ENCODE assay signal across 39 cellular contexts in genomic region chr13:61873717-61874116, GRCh38.
"Had no signal": no experiment of that assay in that cellular context is flagged by ENCODE, and none has a peak within 500 bp of the region (broad histone marks: within the 10 kb centered on the region; RNA-seq: fewer than 3 reads in every experiment).

No MANE protein-coding gene starts in this region.

- H3K27ac Mint-ChIP-seq: activated naive CD4-positive, alpha-beta T cell treated with anti-CD3 and anti-CD28 coated beads for 36 hours; activated naive CD4-positive, alpha-beta T cell treated with anti-CD3 and anti-CD28 coated beads, Interleukin-2, amount 10 ng/mL, durations not matched to agents 7 days and 5 days; activated naive CD4-positive, alpha-beta T cell treated with anti-CD3 and anti-CD28 coated beads, Interleukin-2, amount 50 U/mL, for 24 hours; activated naive CD4-positive, alpha-beta T cell treated with anti-CD3 and anti-CD28 coated beads, Interleukin-2, amount 50 U/mL, for 72 hours; activated naive CD8-positive, alpha-beta T cell; activated naive CD8-positive, alpha-beta T cell treated with anti-CD3 and anti-CD28 coated beads for 36 hours; activated naive CD8-positive, alpha-beta T cell treated with anti-CD3 and anti-CD28 coated beads, Interleukin-2, amount 10 ng/mL, durations not matched to agents 7 days and 5 days; activated naive CD8-positive, alpha-beta T cell treated with anti-CD3 and anti-CD28 coated beads, Interleukin-2, amount 50 U/mL, for 24 hours; activated T-cell treated with anti-CD3 and anti-CD28 coated beads, Interleukin-2, amount 50 U/mL, for 24 hours; activated T-cell treated with anti-CD3 and anti-CD28 coated beads, Interleukin-2, amount 50 U/mL, for 72 hours; activated T-helper 1 cell treated with anti-CD3 and anti-CD28 coated beads, Interleukin-12 subunit alpha, Interleukin-12 subunit beta, Interleukin-2, Interleukin-4 antibody, amounts not matched to agents 30 ng/mL and 10 ng/mL and 1 ng/mL, durations not matched to agents 14 hours and 24 hours and 36 hours; activated T-helper 17 cell treated with anti-CD3 and anti-CD28 coated beads, Interleukin-2, amount 50 U/mL, for 72 hours; activated T-helper 2 cell treated with anti-CD3 and anti-CD28 coated beads, Interferon-gamma antibody, Interleukin-2, Interleukin-4, amounts not matched to agents 10 μg/mL and 5 μg/mL and 100 μg/mL, durations not matched to agents 14 hours and 24 hours and 36 hours; brain had no signal

- DNase-seq: activated effector memory CD4-positive, alpha-beta T cell treated with anti-CD3 and anti-CD28 coated beads, Interleukin-2, amount 50 U/mL, for 16 hours; activated effector memory CD4-positive, alpha-beta T cell treated with Interleukin-2 at 50 U/mL for 16 hours; activated gamma-delta T cell; activated gamma-delta T cell treated with Interleukin-2 at 50 U/mL for 16 hours; activated naive CD4-positive, alpha-beta T cell; activated naive CD4-positive, alpha-beta T cell treated with anti-CD3 and anti-CD28 coated beads for 36 hours; activated naive CD4-positive, alpha-beta T cell treated with anti-CD3 and anti-CD28 coated beads, Interleukin-2, amount 10 ng/mL, durations not matched to agents 7 days and 5 days; activated naive CD4-positive, alpha-beta T cell treated with anti-CD3 and anti-CD28 coated beads, Interleukin-2, amount 50 U/mL, for 16 hours; activated naive CD4-positive, alpha-beta T cell treated with Interleukin-2 at 50 U/mL for 16 hours; activated naive CD8-positive, alpha-beta T cell treated with anti-CD3 and anti-CD28 coated beads for 36 hours; activated naive CD8-positive, alpha-beta T cell treated with anti-CD3 and anti-CD28 coated beads, Interleukin-2, amount 10 ng/mL, durations not matched to agents 7 days and 5 days; activated naive CD8-positive, alpha-beta T cell treated with anti-CD3 and anti-CD28 coated beads, Interleukin-2, amount 50 U/mL, for 24 hours; activated T-cell treated with anti-CD3 and anti-CD28 coated beads for 4 hours; activated T-cell treated with anti-CD3 and anti-CD28 coated beads, Interleukin-2, amount 50 U/mL, for 1 hour; activated T-cell treated with anti-CD3 and anti-CD28 coated beads, Interleukin-2, amount 50 U/mL, for 24 hours; activated T-cell treated with anti-CD3 and anti-CD28 coated beads, Interleukin-2, amount 50 U/mL, for 4 hours; activated T-cell treated with anti-CD3 and anti-CD28 coated beads, Interleukin-2, amount 50 U/mL, for 48 hours; activated T-cell treated with anti-CD3 and anti-CD28 coated beads, Interleukin-2, amount 50 U/mL, for 72 hours; adrenal gland; amniotic stem cell; amygdala; anterior cingulate cortex; aorta; body of pancreas; brain microvascular endothelial cell; caudate nucleus; central memory CD4-positive, alpha-beta T cell; cerebellar nuclear complex had no signal

- H3K4me3 ChIP-seq: adrenal gland, ascending aorta, body of pancreas, breast epithelium, cardiac muscle cell had no signal

- H3K36me3 ChIP-seq: adrenal gland, ascending aorta, brain microvascular endothelial cell, breast epithelium, cardiac muscle cell had no signal

- H3K36me3 Mint-ChIP-seq: activated naive CD4-positive, alpha-beta T cell treated with anti-CD3 and anti-CD28 coated beads, Interleukin-2, amount 10 ng/mL, durations not matched to agents 7 days and 5 days; activated naive CD4-positive, alpha-beta T cell treated with anti-CD3 and anti-CD28 coated beads, Interleukin-2, amount 50 U/mL, for 24 hours; activated naive CD8-positive, alpha-beta T cell; activated naive CD8-positive, alpha-beta T cell treated with anti-CD3 and anti-CD28 coated beads for 36 hours; activated naive CD8-positive, alpha-beta T cell treated with anti-CD3 and anti-CD28 coated beads, Interleukin-2, amount 10 ng/mL, durations not matched to agents 7 days and 5 days; brain had no signal

- H3K4me3 Mint-ChIP-seq: activated naive CD4-positive, alpha-beta T cell treated with anti-CD3 and anti-CD28 coated beads for 36 hours; activated naive CD4-positive, alpha-beta T cell treated with anti-CD3 and anti-CD28 coated beads, Interleukin-2, amount 10 ng/mL, durations not matched to agents 7 days and 5 days; activated naive CD4-positive, alpha-beta T cell treated with anti-CD3 and anti-CD28 coated beads, Interleukin-2, amount 50 U/mL, for 24 hours; activated naive CD8-positive, alpha-beta T cell; activated naive CD8-positive, alpha-beta T cell treated with anti-CD3 and anti-CD28 coated beads for 36 hours; activated naive CD8-positive, alpha-beta T cell treated with anti-CD3 and anti-CD28 coated beads, Interleukin-2, amount 10 ng/mL, durations not matched to agents 7 days and 5 days; activated naive CD8-positive, alpha-beta T cell treated with anti-CD3 and anti-CD28 coated beads, Interleukin-2, amount 50 U/mL, for 24 hours; activated T-cell treated with anti-CD3 and anti-CD28 coated beads, Interleukin-2, amount 50 U/mL, for 24 hours; activated T-cell treated with anti-CD3 and anti-CD28 coated beads, Interleukin-2, amount 50 U/mL, for 4 hours; activated T-cell treated with anti-CD3 and anti-CD28 coated beads, Interleukin-2, amount 50 U/mL, for 72 hours; activated T-helper 1 cell treated with anti-CD3 and anti-CD28 coated beads, Interleukin-12 subunit alpha, Interleukin-12 subunit beta, Interleukin-2, Interleukin-4 antibody, amounts not matched to agents 30 ng/mL and 10 ng/mL and 1 ng/mL, durations not matched to agents 14 hours and 24 hours and 36 hours; activated T-helper 17 cell treated with anti-CD3 and anti-CD28 coated beads, Interleukin-2, amount 50 U/mL, for 72 hours; brain; central memory CD8-positive, alpha-beta T cell had no signal

- H3K27me3 Mint-ChIP-seq: activated naive CD4-positive, alpha-beta T cell treated with anti-CD3 and anti-CD28 coated beads, Interleukin-2, amount 10 ng/mL, durations not matched to agents 7 days and 5 days; activated naive CD4-positive, alpha-beta T cell treated with anti-CD3 and anti-CD28 coated beads, Interleukin-2, amount 50 U/mL, for 24 hours; activated naive CD8-positive, alpha-beta T cell; activated naive CD8-positive, alpha-beta T cell treated with anti-CD3 and anti-CD28 coated beads for 36 hours; activated naive CD8-positive, alpha-beta T cell treated with anti-CD3 and anti-CD28 coated beads, Interleukin-2, amount 10 ng/mL, durations not matched to agents 7 days and 5 days; activated naive CD8-positive, alpha-beta T cell treated with anti-CD3 and anti-CD28 coated beads, Interleukin-2, amount 50 U/mL, for 24 hours; activated T-cell treated with anti-CD3 and anti-CD28 coated beads, Interleukin-2, amount 50 U/mL, for 24 hours; activated T-helper 17 cell treated with anti-CD3 and anti-CD28 coated beads, Interleukin-2, amount 50 U/mL, for 72 hours; brain; central memory CD8-positive, alpha-beta T cell had no signal

- H3K4me1 Mint-ChIP-seq: activated naive CD4-positive, alpha-beta T cell treated with anti-CD3 and anti-CD28 coated beads, Interleukin-2, amount 10 ng/mL, durations not matched to agents 7 days and 5 days; activated naive CD4-positive, alpha-beta T cell treated with anti-CD3 and anti-CD28 coated beads, Interleukin-2, amount 50 U/mL, for 24 hours; activated naive CD8-positive, alpha-beta T cell treated with anti-CD3 and anti-CD28 coated beads for 36 hours; activated naive CD8-positive, alpha-beta T cell treated with anti-CD3 and anti-CD28 coated beads, Interleukin-2, amount 10 ng/mL, durations not matched to agents 7 days and 5 days; activated naive CD8-positive, alpha-beta T cell treated with anti-CD3 and anti-CD28 coated beads, Interleukin-2, amount 50 U/mL, for 24 hours; activated T-helper 17 cell treated with anti-CD3 and anti-CD28 coated beads, Interleukin-2, amount 50 U/mL, for 72 hours; brain; central memory CD8-positive, alpha-beta T cell had no signal

- H3K9me3 ChIP-seq: adrenal gland, ascending aorta had no signal

- H3K27me3 ChIP-seq: adrenal gland, ascending aorta, body of pancreas, brain microvascular endothelial cell, breast epithelium, cardiac muscle cell had no signal

- H3K27ac ChIP-seq: adrenal gland, ascending aorta, body of pancreas, brain microvascular endothelial cell, breast epithelium, cardiac muscle cell had no signal

- H3K4me1 ChIP-seq: adrenal gland, ascending aorta, body of pancreas, breast epithelium had no signal
